1 cellular context compared by ENCODE assay signal in the genomic region with DNA sequence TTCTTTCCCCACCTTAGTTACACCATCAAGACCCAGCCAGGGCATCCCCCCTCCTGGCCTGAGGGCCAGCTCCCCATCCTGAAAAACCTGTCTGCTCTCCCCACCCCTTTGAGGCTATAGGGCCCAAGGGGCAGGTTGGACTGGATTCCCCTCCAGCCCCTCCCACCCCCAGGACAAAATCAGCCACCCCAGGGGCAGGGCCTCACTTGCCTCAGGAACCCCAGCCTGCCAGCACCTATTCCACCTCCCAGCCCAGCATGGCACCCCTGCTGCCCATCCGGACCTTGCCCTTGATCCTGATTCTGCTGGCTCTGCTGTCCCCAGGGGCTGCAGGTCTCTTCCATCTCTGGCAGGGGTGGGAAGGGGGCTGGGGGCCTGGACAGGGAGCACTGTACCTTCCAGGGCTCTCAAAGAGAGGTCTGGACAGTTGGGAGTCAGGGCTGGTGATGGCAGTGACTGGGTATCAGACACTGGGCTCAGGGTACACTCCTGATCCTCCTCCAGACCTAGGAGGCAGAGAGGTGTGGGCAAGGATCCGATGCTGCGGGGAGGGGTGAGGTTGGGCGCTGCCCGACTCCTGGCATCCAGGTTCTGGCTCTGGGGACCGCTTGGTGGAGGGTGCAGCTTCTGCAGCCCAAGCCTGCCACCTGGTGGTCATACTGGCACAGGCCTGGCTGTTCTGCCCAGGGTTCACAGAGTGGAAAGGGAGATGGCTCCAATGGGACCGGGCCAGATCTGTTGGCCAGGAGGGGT.
TF ChIP-seq lines count a peak whose summit lies in the region.

A gene (plus strand): TSS at position 205 of the 753 bp plus-strand sequence. CDS start 53 bp downstream, at position 258.

TF ChIP-seq in HCT116, 20 proteins besides CTCF, POLR2A, EP300 and RAD21 (continued from another document):
- TF ChIP-seq, protein P1, sequence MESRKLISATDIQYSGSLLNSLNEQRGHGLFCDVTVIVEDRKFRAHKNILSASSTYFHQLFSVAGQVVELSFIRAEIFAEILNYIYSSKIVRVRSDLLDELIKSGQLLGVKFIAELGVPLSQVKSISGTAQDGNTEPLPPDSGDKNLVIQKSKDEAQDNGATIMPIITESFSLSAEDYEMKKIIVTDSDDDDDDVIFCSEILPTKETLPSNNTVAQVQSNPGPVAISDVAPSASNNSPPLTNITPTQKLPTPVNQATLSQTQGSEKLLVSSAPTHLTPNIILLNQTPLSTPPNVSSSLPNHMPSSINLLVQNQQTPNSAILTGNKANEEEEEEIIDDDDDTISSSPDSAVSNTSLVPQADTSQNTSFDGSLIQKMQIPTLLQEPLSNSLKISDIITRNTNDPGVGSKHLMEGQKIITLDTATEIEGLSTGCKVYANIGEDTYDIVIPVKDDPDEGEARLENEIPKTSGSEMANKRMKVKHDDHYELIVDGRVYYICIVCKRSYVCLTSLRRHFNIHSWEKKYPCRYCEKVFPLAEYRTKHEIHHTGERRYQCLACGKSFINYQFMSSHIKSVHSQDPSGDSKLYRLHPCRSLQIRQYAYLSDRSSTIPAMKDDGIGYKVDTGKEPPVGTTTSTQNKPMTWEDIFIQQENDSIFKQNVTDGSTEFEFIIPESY (IDR thresholded peaks at IDR 0.05; ENCODE audit: extremely low read depth, insufficient replicate concordance, low read length): no peak
- TF ChIP-seq, protein P2, sequence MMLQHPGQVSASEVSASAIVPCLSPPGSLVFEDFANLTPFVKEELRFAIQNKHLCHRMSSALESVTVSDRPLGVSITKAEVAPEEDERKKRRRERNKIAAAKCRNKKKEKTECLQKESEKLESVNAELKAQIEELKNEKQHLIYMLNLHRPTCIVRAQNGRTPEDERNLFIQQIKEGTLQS (IDR thresholded peaks at IDR 0.05): no peak
- no peak for TF ChIP-seq JUND (IDR thresholded peaks at IDR 0.05)
